ENCODE assay signal across 30 cellular contexts in the genomic region with DNA sequence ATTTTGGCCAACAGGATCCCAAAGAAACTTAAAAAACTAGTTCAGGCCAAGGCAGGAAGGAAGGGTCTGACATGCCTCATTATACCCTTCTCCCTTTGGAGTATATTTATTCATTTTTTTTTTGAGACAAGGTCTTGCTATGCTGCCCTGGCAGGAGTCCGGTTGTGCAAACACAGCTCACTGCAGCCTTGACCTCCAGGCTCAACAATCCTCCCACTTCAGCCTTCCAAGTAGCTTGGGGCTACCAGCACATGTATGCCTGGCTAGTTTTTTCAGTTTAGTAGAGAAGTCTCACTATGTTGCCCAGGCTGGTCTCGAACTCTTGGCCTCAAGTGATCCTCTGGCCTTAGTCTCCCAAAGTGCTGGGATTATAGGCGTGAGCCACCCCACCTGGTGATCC. TPM values are rescaled to one million over a fixed set of nuclear protein-coding genes. Genes with fewer than 3 reads are reported as not detected.
A peak's percentile ranks its signal among the peaks of the same experiment; 100 is the strongest.
DNase-seq lines count a peak whose midpoint lies in the region; ATAC-seq, FAIRE-seq and TF ChIP-seq lines count a peak whose summit lies in the region.
"Had no signal": no experiment of that assay in that cellular context is flagged by ENCODE, and none has a peak within 500 bp of the region (broad histone marks: within the 10 kb centered on the region; RNA-seq: fewer than 3 reads in every experiment).

No MANE protein-coding gene starts in this region.

- H3K4me3 Mint-ChIP-seq in nephron progenitor cell, result no peak overlapping the region
- H3K4me3 Mint-ChIP-seq: neural progenitor cell; stimulated activated naive CD8-positive, alpha-beta T cell treated with anti-CD3 and anti-CD28 coated beads, Interleukin-15, Interleukin-2, amounts not matched to agents 100 ng/mL and 50 ng/mL, for 24 hours had no signal

- ATAC-seq in DND-41 (ENCODE audit: insufficient read depth, low read depth) (no peak), K562 (no peak), left colon (no peak), upper lobe of left lung (ENCODE audit: low FRiP score in 2 of 2) (no peak), Right ventricle myocardium inferior (no peak)
- ATAC-seq: gastroesophageal sphincter, left cardiac atrium had no signal

- no peaks in the 10 kb centered on the region for H3K27me3 ChIP-seq in DND-41 (ENCODE audit: insufficient read depth, low read length, poor library complexity)
- H3K27me3 ChIP-seq in HUES48 (ENCODE audit: control insufficient read depth, insufficient read depth, low read length), result no peaks in the 10 kb centered on the region
- no peaks in the 10 kb centered on the region for H3K27me3 ChIP-seq in K562 (ENCODE audit: control insufficient read depth in 2 of 2, insufficient read depth in 2 of 2, low read length in 2 of 2)
- no peaks in the 10 kb centered on the region for H3K27me3 ChIP-seq in upper lobe of left lung
- H3K27me3 ChIP-seq: gastroesophageal sphincter, neural progenitor cell, SJSA1, uterus had no signal

- TF ChIP-seq RAD21 in K562 (CRISPR knock-in tag; conservative IDR thresholded peaks at IDR 0.05 in 1 of 2, IDR thresholded peaks at IDR 0.05 in 1 of 2), result no peak

- H3K9me3 ChIP-seq in DND-41 (ENCODE audit: insufficient read depth, low read length, severe bottlenecking), result no peaks in the 10 kb centered on the region
- no peaks in the 10 kb centered on the region for H3K9me3 ChIP-seq in HUES48 (ENCODE audit: control insufficient read depth, insufficient read depth, low read length)
- no peaks in the 10 kb centered on the region for H3K9me3 ChIP-seq in K562 (replicated peaks; ENCODE audit: control insufficient read depth, insufficient read depth, low read depth, low read length)
- H3K9me3 ChIP-seq in upper lobe of left lung, result no peaks in the 10 kb centered on the region
- H3K9me3 ChIP-seq: gastroesophageal sphincter, SJSA1, thoracic aorta, uterus had no signal

- POLR2A ChIA-PET in K562 (lab: Yijun Ruan, JAX), result interaction anchor here (1.0 to 1.6 kb wide), 4 partner anchors 9 to 14 kb away, joined by 3 to 7 read pairs (median 3); no protein-coding TSS in a partner anchor

- H3K4me2 ChIP-seq in DND-41 (ENCODE audit: insufficient read depth, low read length), result peak overlapping the region; percentile 0; the same call in 1 of the 2 replicates
- no peak overlapping the region for H3K4me2 ChIP-seq in K562 (ENCODE audit: insufficient read depth, low read length)
- H3K4me2 ChIP-seq: neural progenitor cell had no signal

- peak overlapping the region; percentile 85 for H3K27ac Mint-ChIP-seq in nephron progenitor cell
- H3K27ac Mint-ChIP-seq: IgD-negative memory B cell; neural progenitor cell; stimulated activated naive CD8-positive, alpha-beta T cell treated with anti-CD3 and anti-CD28 coated beads, Interleukin-15, Interleukin-2, amounts not matched to agents 100 ng/mL and 50 ng/mL, for 24 hours had no signal

- FAIRE-seq in K562 (lab: Jason Lieb, UNC), result no peak
- FAIRE-seq: bronchial epithelial cell had no signal

- intact Hi-C loops in K562 (cut with micrococcal nuclease) (no loop called here), left colon (cut with DNase I, micrococcal nuclease) (no loop called here), Right ventricle myocardium inferior (cut with DNase I) (no loop called here)

- no peaks in the 10 kb centered on the region for H3K27me3 Mint-ChIP-seq in nephron progenitor cell (ENCODE audit: low read depth, poor library complexity)
- H3K27me3 Mint-ChIP-seq: CD8-positive, alpha-beta memory T cell; IgD-negative memory B cell; stimulated activated naive CD8-positive, alpha-beta T cell treated with anti-CD3 and anti-CD28 coated beads, Interleukin-15, Interleukin-2, amounts not matched to agents 100 ng/mL and 50 ng/mL, for 24 hours had no signal

- H3K27ac ChIP-seq in DND-41 (ENCODE audit: low read length), result no peak overlapping the region
- H3K27ac ChIP-seq in HUES48 (ENCODE audit: low read depth, low read length), result peak overlapping the region; percentile 78
- no peak overlapping the region for H3K27ac ChIP-seq in K562 (ENCODE audit: extremely low read depth, low read depth, low read length)
- H3K27ac ChIP-seq in upper lobe of left lung, result no peak overlapping the region
- H3K27ac ChIP-seq: gastroesophageal sphincter, neural progenitor cell, parathyroid adenoma, SJSA1, thoracic aorta, uterus, WERI-Rb-1 had no signal

- peaks cover 43% of the 10 kb centered on the region for H3K4me1 ChIP-seq in DND-41 (ENCODE audit: insufficient read depth, low read length)
- H3K4me1 ChIP-seq in HUES48 (ENCODE audit: control insufficient read depth, insufficient read depth, low read length), result peaks cover 18% of the 10 kb centered on the region
- H3K4me1 ChIP-seq in K562 (replicated peaks in 1 of 2; ENCODE audit: control insufficient read depth in 2 of 2, insufficient read depth in 2 of 2, low read length in 2 of 2), result peaks cover 16 to 26% of the 10 kb centered on the region in 2 experiments; a peak in 4 of 5 replicates
- peaks cover 30 to 54% (median 40%) of the 10 kb centered on the region in 4 donors for H3K4me1 ChIP-seq in upper lobe of left lung
- H3K4me1 ChIP-seq: parathyroid adenoma, uterus had no signal

- H3K9ac ChIP-seq in DND-41 (ENCODE audit: low read depth, low read length) (no peak overlapping the region), HUES48 (ENCODE audit: low read depth, low read length) (no peak overlapping the region; the same call in 1 of the 2 replicates), K562 (ENCODE audit: insufficient read depth in 1 of 2, low read depth in 2 of 2, low read length in 2 of 2) (peak overlapping the region in 1 of 2 experiments; percentile 33; a peak in 1 of 4 replicates)
- H3K9ac ChIP-seq: neural progenitor cell, parathyroid adenoma had no signal

- peaks cover 58% of the 10 kb centered on the region for H3K4me1 Mint-ChIP-seq in nephron progenitor cell

- 85% methylated on average over 3 of the region's 3 CpGs for WGBS in K562 (ENCODE audit: insufficient coverage, low coverage, missing lambda C conversion rate)
- WGBS in upper lobe of left lung, 2 donors, result 79 to 89% methylated on average over 3 of the region's 3 CpGs

- TF ChIP-seq POLR2A in K562 (conservative IDR thresholded peaks at IDR 0.05) (no peak), upper lobe of left lung (IDR thresholded peaks at IDR 0.05) (no peak)

- no peak overlapping the region for H3K4me3 ChIP-seq in DND-41 (ENCODE audit: low read depth in 1 of 2, low read length in 2 of 2)
- no peak overlapping the region for H3K4me3 ChIP-seq in HUES48 (ENCODE audit: low read depth, low read length)
- H3K4me3 ChIP-seq in K562, result no peak overlapping the region
- no peak overlapping the region for H3K4me3 ChIP-seq in upper lobe of left lung
- H3K4me3 ChIP-seq: gastroesophageal sphincter, neural progenitor cell, SJSA1, thoracic aorta, uterus had no signal

- H4K20me1 ChIP-seq in DND-41 (ENCODE audit: insufficient read depth, low read length) (peaks cover 63% of the 10 kb centered on the region), K562 (replicated peaks; ENCODE audit: control insufficient read depth, insufficient read depth, low read length) (peaks cover 45% of the 10 kb centered on the region)

- H3K9me3 Mint-ChIP-seq in nephron progenitor cell, result peaks cover 3% of the 10 kb centered on the region
- H3K9me3 Mint-ChIP-seq: CD8-positive, alpha-beta memory T cell; IgD-negative memory B cell; neural progenitor cell had no signal

- in situ Hi-C loops in K562 (cut with MboI), result no loop called here

- CTCF ChIA-PET in K562 (lab: Yijun Ruan, JAX; ENCODE audit: low intra/inter-chr PET ratio), result no interaction called here

- TF ChIP-seq CTCF in DND-41 (IDR thresholded peaks at IDR 0.05; ENCODE audit: borderline replicate concordance, extremely low read depth, low read length, poor library complexity, severe bottlenecking), result no peak
- TF ChIP-seq CTCF in K562 (IDR thresholded peaks at IDR 0.05 in 2 of 3, conservative IDR thresholded peaks at IDR 0.05 in 1 of 3; ENCODE audit: insufficient read depth in 2 of 3, low read depth in 1 of 3, low read length in 3 of 3), result no peak
- TF ChIP-seq CTCF in nephron progenitor cell (IDR thresholded peaks at IDR 0.05), result no peak
- TF ChIP-seq CTCF in upper lobe of left lung (IDR thresholded peaks at IDR 0.05), result no peak

- peaks cover 99% of the 10 kb centered on the region for H3K79me2 ChIP-seq in DND-41 (ENCODE audit: insufficient read depth, low read length)
- peaks cover 92% of the 10 kb centered on the region for H3K79me2 ChIP-seq in K562 (ENCODE audit: control insufficient read depth, insufficient read depth, low read length)

- H3K9me1 ChIP-seq in K562 (ENCODE audit: control insufficient read depth, insufficient read depth, low read length), result no peaks in the 10 kb centered on the region

- no peak for TF ChIP-seq EP300 in K562 (IDR thresholded peaks at IDR 0.05; ENCODE audit: low read length)
- TF ChIP-seq EP300 in upper lobe of left lung (IDR thresholded peaks at IDR 0.05), result no peak

- DNase-seq in DND-41 (no peak), K562 (ENCODE audit: extremely low read depth in 1 of 4, low spot score in 3 of 4) (no peak), nephron progenitor cell (no peak), left colon (no peak), upper lobe of left lung (no peak), Right ventricle myocardium inferior (ENCODE audit: missing footprints) (no peak)
- DNase-seq: activated CD4-positive, alpha-beta T cell treated with anti-CD3 and anti-CD28 coated beads for 48 hours; activated naive CD4-positive, alpha-beta T cell treated with Interleukin-2 at 50 U/mL for 16 hours; anterior cingulate cortex; CD8-positive, alpha-beta memory T cell; DMS153; HCEC 1CT; left cardiac atrium; mammary epithelial cell; NCI-H1092; NCI-H1694; NCI-H82; stimulated activated CD4-positive, alpha-beta T cell treated with anti-CD3 and anti-CD28 coated beads, Interleukin-1b, Interleukin-23, amount 100 ng/mL, for 48 hours; T-helper 9 cell; uterus; WERI-Rb-1 had no signal

- no TSS peak for BruUV-seq in K562 (replicated peaks; lab: Mats Ljungman, UMichigan)

- H2AFZ ChIP-seq in DND-41 (ENCODE audit: low read depth, low read length) (no peak overlapping the region), K562 (ENCODE audit: low read depth, low read length) (no peak overlapping the region)
- H2AFZ ChIP-seq: neural progenitor cell, parathyroid adenoma had no signal

- H3K36me3 Mint-ChIP-seq in nephron progenitor cell (ENCODE audit: low read depth), result peaks cover 60% of the 10 kb centered on the region

- H3K36me3 ChIP-seq in DND-41 (ENCODE audit: insufficient read depth, low read length), result peaks cover 90% of the 10 kb centered on the region
- H3K36me3 ChIP-seq in HUES48 (ENCODE audit: control insufficient read depth, insufficient read depth, low read length), result peaks cover 61% of the 10 kb centered on the region
- peaks cover 80% of the 10 kb centered on the region for H3K36me3 ChIP-seq in K562 (ENCODE audit: control insufficient read depth, insufficient read depth, low read length)
- peaks cover 4 to 47% (median 29%) of the 10 kb centered on the region in 4 donors for H3K36me3 ChIP-seq in upper lobe of left lung
- H3K36me3 ChIP-seq: uterus had no signal

RNA-seq across cellular contexts. Expression of a gene that starts 5.2 kb away (rescaled TPM):
- 469 and 618 TPM in 2 replicates for total RNA-seq in K562 (2011; cell fraction: chromatin; rRNA removed; ENCODE audit: low replicate concordance)
- 286 and 302 TPM in 2 replicates for total RNA-seq in K562 (2011; cell fraction: nucleolus; rRNA removed)
- total RNA-seq in K562 (2011; cell fraction: nucleoplasm; rRNA removed), result 416 and 469 TPM in 2 replicates
- 336 and 418 TPM in 2 replicates for total RNA-seq in K562 (2014; rRNA removed)
- 207 and 229 TPM in 2 replicates for total RNA-seq in K562 (2014; rRNA removed; fragmentation: Illumina TruSeq; extraction: Trizol)
- 127 TPM in 2 replicates for total RNA-seq in K562 (2015; rRNA removed; fragmentation: Illumina TruSeq; extraction: Trizol)
- total RNA-seq in K562 (2021), result 276 and 306 TPM in 2 replicates
- polyA plus RNA-seq in K562 (2011; rRNA removed), result 166 and 174 TPM in 2 replicates
- 69.3 and 114 TPM in 2 replicates for polyA plus RNA-seq in K562 (2011; cell fraction: cytosol; rRNA removed)
- 229 and 316 TPM in 2 replicates for polyA plus RNA-seq in K562 (2011; cell fraction: nucleus; rRNA removed)
- 197 and 532 TPM in 2 replicates for polyA plus RNA-seq in K562 (2012)
- 312 and 330 TPM in 2 replicates for polyA plus RNA-seq in K562 (2014; fragmentation: Illumina TruSeq; extraction: Trizol)
- polyA plus RNA-seq in K562 (2014; fragmentation: Nextera tagmentation; extraction: Ambion mirVana), result 10 to 100 TPM; 66.2 to 92.8 TPM
- polyA plus RNA-seq in K562 (2014; rRNA removed), result 182 and 201 TPM in 2 replicates
- 215 and 273 TPM in 2 replicates for polyA minus RNA-seq in K562 (2011; rRNA and poly(A)+ RNA removed)
- 116 and 173 TPM in 2 replicates for polyA minus RNA-seq in K562 (2011; cell fraction: cytosol; rRNA and poly(A)+ RNA removed)
- polyA minus RNA-seq in K562 (2011; cell fraction: nucleus; rRNA and poly(A)+ RNA removed), result 55.7 and 137 TPM in 2 replicates
- total RNA-seq in left colon, result 10 to 100 TPM; 41.7 to 88.3 TPM
- 100 to 1,000 TPM in 3 of 6 donors, 10 to 100 TPM in 3; 82.1 to 110 (median 95.1) TPM for total RNA-seq in upper lobe of left lung
- total RNA-seq in Right ventricle myocardium inferior, result 29.8 TPM

RNA-seq across cellular contexts. Expression of a gene that starts 5.5 kb away (rescaled TPM):
- total RNA-seq in K562 (2011; cell fraction: chromatin; rRNA removed; ENCODE audit: low replicate concordance), result 129 and 333 TPM in 2 replicates
- 72.0 and 90.1 TPM in 2 replicates for total RNA-seq in K562 (2011; cell fraction: nucleolus; rRNA removed)
- 168 and 289 TPM in 2 replicates for total RNA-seq in K562 (2011; cell fraction: nucleoplasm; rRNA removed)
- total RNA-seq in K562 (2014; rRNA removed), result 22.8 and 25.7 TPM in 2 replicates
- total RNA-seq in K562 (2014; rRNA removed; fragmentation: Illumina TruSeq; extraction: Trizol), result 60.2 and 71.1 TPM in 2 replicates
- 36.3 and 45.2 TPM in 2 replicates for total RNA-seq in K562 (2015; rRNA removed; fragmentation: Illumina TruSeq; extraction: Trizol)
- 39.7 and 51.4 TPM in 2 replicates for total RNA-seq in K562 (2021)
- polyA plus RNA-seq in K562 (2011; rRNA removed), result 58.9 and 59.8 TPM in 2 replicates
- polyA plus RNA-seq in K562 (2011; cell fraction: cytosol; rRNA removed), result 11.6 and 25.9 TPM in 2 replicates
- 46.3 and 64.2 TPM in 2 replicates for polyA plus RNA-seq in K562 (2011; cell fraction: nucleus; rRNA removed)
- 17.6 and 23.2 TPM in 2 replicates for polyA plus RNA-seq in K562 (2012)
- polyA plus RNA-seq in K562 (2014; fragmentation: Illumina TruSeq; extraction: Trizol), result 29.4 and 32.9 TPM in 2 replicates
- 10 to 100 TPM; 22.9 to 31.8 TPM for polyA plus RNA-seq in K562 (2014; fragmentation: Nextera tagmentation; extraction: Ambion mirVana)
- 29.3 and 37.7 TPM in 2 replicates for polyA plus RNA-seq in K562 (2014; rRNA removed)
- polyA minus RNA-seq in K562 (2011; rRNA and poly(A)+ RNA removed), result 81.4 and 115 TPM in 2 replicates
- polyA minus RNA-seq in K562 (2011; cell fraction: cytosol; rRNA and poly(A)+ RNA removed), result 23.3 and 23.8 TPM in 2 replicates
- 27.1 and 58.4 TPM in 2 replicates for polyA minus RNA-seq in K562 (2011; cell fraction: nucleus; rRNA and poly(A)+ RNA removed)
- total RNA-seq in left colon, result 10 to 100 TPM; 29.1 to 29.5 TPM
- 10 to 100 TPM; 20.8 to 85.9 (median 34.9) TPM for total RNA-seq in upper lobe of left lung
- total RNA-seq in Right ventricle myocardium inferior, result 11.7 TPM

RNA-seq across cellular contexts. Expression of a gene that starts 58.8 kb away (rescaled TPM):
- 1.1 and 2.3 TPM in 2 replicates for total RNA-seq in K562 (2011; cell fraction: chromatin; rRNA removed; ENCODE audit: low replicate concordance)
- total RNA-seq in K562 (2011; cell fraction: nucleolus; rRNA removed), result 1.3 and 2.0 TPM in 2 replicates
- 0.59 and 1.1 TPM in 2 replicates for total RNA-seq in K562 (2011; cell fraction: nucleoplasm; rRNA removed)
- 0.14 and 0.61 TPM in 2 replicates for total RNA-seq in K562 (2014; rRNA removed)
- total RNA-seq in K562 (2014; rRNA removed; fragmentation: Illumina TruSeq; extraction: Trizol), result 0.25 and 0.48 TPM in 2 replicates
- total RNA-seq in K562 (2015; rRNA removed; fragmentation: Illumina TruSeq; extraction: Trizol), result 0.22 and 0.41 TPM in 2 replicates
- total RNA-seq in K562 (2021), result 0.38 and 0.56 TPM in 2 replicates
- polyA plus RNA-seq in K562 (2011; rRNA removed), result 2.1 and 2.5 TPM in 2 replicates
- 1.3 and 1.6 TPM in 2 replicates for polyA plus RNA-seq in K562 (2011; cell fraction: cytosol; rRNA removed)
- polyA plus RNA-seq in K562 (2011; cell fraction: nucleus; rRNA removed), result 5.0 and 6.0 TPM in 2 replicates
- 0.42 and 0.81 TPM in 2 replicates for polyA plus RNA-seq in K562 (2012)
- 0.17 and 0.25 TPM in 2 replicates for polyA plus RNA-seq in K562 (2014; fragmentation: Illumina TruSeq; extraction: Trizol)
- under 1 TPM; 0.06 to 0.10 TPM for polyA plus RNA-seq in K562 (2014; fragmentation: Nextera tagmentation; extraction: Ambion mirVana)
- 0.12 and 0.24 TPM in 2 replicates for polyA plus RNA-seq in K562 (2014; rRNA removed)
- polyA minus RNA-seq in K562 (2011; rRNA and poly(A)+ RNA removed), result 2.6 and 3.1 TPM in 2 replicates
- polyA minus RNA-seq in K562 (2011; cell fraction: cytosol; rRNA and poly(A)+ RNA removed), result 0.38 TPM in 1 of 2 replicates, not detected in the other
- polyA minus RNA-seq in K562 (2011; cell fraction: nucleus; rRNA and poly(A)+ RNA removed), result 0.13 and 1.3 TPM in 2 replicates
- under 1 TPM; 0.22 to 0.85 TPM for total RNA-seq in left colon
- 10 to 100 TPM in 1 of 6 donors, 1 to 10 TPM in 2, under 1 TPM in 1, not detected in 2; 0.30 to 10.3 (median 2.2) TPM for total RNA-seq in upper lobe of left lung
- 139 TPM for total RNA-seq in Right ventricle myocardium inferior
- total RNA-seq: bronchial epithelial cell; CD8-positive, alpha-beta memory T cell; mammary epithelial cell had no signal
- polyA plus RNA-seq: IgD-negative memory B cell, mammary epithelial cell had no signal

Comparison
In these comparisons a context has a peak if more than half of its experiments do, and no peak if none do; other contexts are left out.
1. RNA of a gene that starts 58.8 kb away (total RNA-seq): 139 TPM in Right ventricle myocardium inferior (single experiment); 0.30 to 10.3 TPM in upper lobe of left lung, 0.22 to 0.85 TPM in left colon and 0.14 to 2.3 TPM in K562; every median in the first group is over 10 times any median in the second.